Comparison of ENCODE assay signal across 28 cellular contexts in the genomic region with DNA sequence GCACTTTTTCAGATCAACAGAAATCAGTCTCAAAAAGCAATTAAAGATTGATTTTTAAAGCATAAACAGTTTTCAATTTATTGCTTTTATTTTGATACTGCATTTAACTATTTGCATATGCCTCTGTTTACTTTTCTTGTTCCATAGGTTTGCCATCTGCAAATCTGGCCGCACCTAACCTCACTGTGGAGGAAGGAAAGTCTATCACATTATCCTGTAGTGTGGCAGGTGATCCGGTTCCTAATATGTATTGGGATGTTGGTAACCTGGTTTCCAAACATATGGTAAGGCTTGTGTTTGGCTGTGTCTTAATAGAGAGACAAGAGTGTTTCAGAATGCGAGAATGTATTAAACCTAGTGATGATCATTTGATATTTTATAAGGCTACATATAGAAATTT. TPM values are rescaled to one million over a fixed set of nuclear protein-coding genes. Genes with fewer than 3 reads are reported as not detected.
DNase-seq lines count a peak whose midpoint lies in the region; ATAC-seq and TF ChIP-seq lines count a peak whose summit lies in the region.
"Had no signal": no experiment of that assay in that cellular context is flagged by ENCODE, and none has a peak within 500 bp of the region (broad histone marks: within the 10 kb centered on the region; RNA-seq: fewer than 3 reads in every experiment).

No MANE protein-coding gene starts in this region.

- H3K36me3 ChIP-seq in mucosa of descending colon (ENCODE audit: low read depth), result no peaks in the 10 kb centered on the region
- H3K36me3 ChIP-seq: BE2C; BLaER1; BLaER1 treated with 17β-estradiol and CSF1 and Interleukin-3, amounts not matched to agents 10 nM and 100 nM had no signal

- intact Hi-C loops in left colon (cut with DNase I, micrococcal nuclease) (no loop called here), mucosa of descending colon (cut with DNase I, micrococcal nuclease) (no loop called here)

- no peak for DNase-seq in left colon
- no peak for DNase-seq in mucosa of descending colon
- DNase-seq: 8988T; ACHN; AML-193; BE2C; C1 segment of cervical spinal cord; Caco-2; Calu3; CD4-positive, alpha-beta memory T cell; CD4-positive, alpha-beta T cell; CD4-positive, CD25-positive, alpha-beta regulatory T cell; CD8-positive, alpha-beta memory T cell; CD8-positive, alpha-beta T cell; COR-L47; DMS 273 treated with DMSO at 0.1 percent for 48 hours; DMS153; DMS53; DMS79; DMS79 treated with DMSO at 0.1 percent for 48 hours; DND-41; EL had no signal

- no peaks in the 10 kb centered on the region for H3K9me3 ChIP-seq in mucosa of descending colon
- H3K9me3 ChIP-seq: A549, BE2C, BLaER1, Caco-2 had no signal

- peak; percentile 54 for ATAC-seq in left colon
- peak; percentile 60 for ATAC-seq in mucosa of descending colon
- ATAC-seq in GM19467 (IDR thresholded peaks at IDR 0.05; ENCODE audit: unreplicated experiment), result no peak
- no peak for ATAC-seq in GM18861 (IDR thresholded peaks at IDR 0.05; ENCODE audit: unreplicated experiment)
- ATAC-seq: A549; CD8-positive, alpha-beta T cell had no signal

- no peak overlapping the region for H3K4me3 ChIP-seq in mucosa of descending colon
- H3K4me3 ChIP-seq: A549; BLaER1; BLaER1 treated with 17β-estradiol and CSF1 and Interleukin-3, amounts not matched to agents 10 nM and 100 nM had no signal

- peaks cover 8% of the 10 kb centered on the region for H3K4me1 ChIP-seq in mucosa of descending colon (ENCODE audit: low read depth)
- H3K4me1 ChIP-seq: A549; BE2C; BLaER1; BLaER1 treated with 17β-estradiol and CSF1 and Interleukin-3, amounts not matched to agents 10 nM and 100 nM; Caco-2 had no signal

- no peak for TF ChIP-seq CTCF in mucosa of descending colon (IDR thresholded peaks at IDR 0.05)

RNA-seq across cellular contexts. Expression of a gene that starts 53.9 kb away (rescaled TPM):
- total RNA-seq in left colon (1 to 10 TPM; 2.5 to 5.7 TPM), mucosa of descending colon (1 to 10 TPM; 1.7 to 3.5 (median 2.5) TPM)
- total RNA-seq: A172; Caco-2; CD8-positive, alpha-beta T cell had no signal

Comparison
In these comparisons a context has a peak if more than half of its experiments do, and no peak if none do; other contexts are left out.
1. ATAC-seq: peak in left colon (single experiment) and mucosa of descending colon (single experiment); none in GM19467 (single experiment) and GM18861 (single experiment).